Comparison of ENCODE assay signal across 23 cellular contexts in genomic region chr6:90548001-90548400, GRCh38.
"Had no signal": no experiment of that assay in that cellular context is flagged by ENCODE, and none has a peak within 500 bp of the region (broad histone marks: within the 10 kb centered on the region; RNA-seq: fewer than 3 reads in every experiment).

No MANE protein-coding gene starts in this region.

- H3K4me3 Mint-ChIP-seq: activated CD4-positive, alpha-beta T cell treated with anti-CD3 and anti-CD28 coated beads, Interleukin-2, amount 10 ng/mL, durations not matched to agents 7 days and 5 days; activated CD8-positive, alpha-beta T cell treated with anti-CD3 and anti-CD28 coated beads, Interleukin-2, amount 10 ng/mL, durations not matched to agents 7 days and 5 days; activated naive CD8-positive, alpha-beta T cell; activated T-helper 17 cell treated with anti-CD3 and anti-CD28 coated beads, Interleukin-2, amount 50 U/mL, for 72 hours; nephron; stimulated activated naive CD8-positive, alpha-beta T cell treated with anti-CD3 and anti-CD28 coated beads, Interleukin-15, Interleukin-2, amounts not matched to agents 100 ng/mL and 50 ng/mL, for 24 hours had no signal

- DNase-seq: activated CD4-positive, alpha-beta T cell treated with anti-CD3 and anti-CD28 coated beads, Interleukin-2, amount 10 ng/mL, durations not matched to agents 7 days and 5 days; activated CD4-positive, CD25-positive, alpha-beta regulatory T cell treated with anti-CD3 and anti-CD28 coated beads, Interleukin-2, amount 50 U/mL, for 72 hours; activated CD8-positive, alpha-beta T cell treated with anti-CD3 and anti-CD28 coated beads, Interleukin-2, amount 10 ng/mL, durations not matched to agents 7 days and 5 days; adrenal gland; gastrocnemius medialis; head of caudate nucleus; hypothalamus; islet precursor cell; left cardiac atrium; ovary; stimulated activated CD4-positive, alpha-beta T cell treated with anti-CD3 and anti-CD28 coated beads, Interleukin-12 subunit alpha, Interleukin-12 subunit beta, amount 100 ng/mL, for 4 hours; stimulated activated CD4-positive, alpha-beta T cell treated with anti-CD3 and anti-CD28 coated beads, Interleukin-1b, Interleukin-23, amount 100 ng/mL, for 48 hours; substantia nigra; thyroid gland; WERI-Rb-1 had no signal

- H3K4me1 ChIP-seq: adrenal gland, gastrocnemius medialis, prostate gland, right atrium auricular region, thyroid gland had no signal

- H3K27ac Mint-ChIP-seq: activated CD4-positive, alpha-beta T cell treated with anti-CD3 and anti-CD28 coated beads, Interleukin-2, amount 10 ng/mL, durations not matched to agents 7 days and 5 days; activated CD8-positive, alpha-beta T cell treated with anti-CD3 and anti-CD28 coated beads, Interleukin-2, amount 10 ng/mL, durations not matched to agents 7 days and 5 days; activated naive CD8-positive, alpha-beta T cell; activated T-helper 17 cell treated with anti-CD3 and anti-CD28 coated beads, Interleukin-2, amount 50 U/mL, for 72 hours; nephron; stimulated activated naive CD8-positive, alpha-beta T cell treated with anti-CD3 and anti-CD28 coated beads, Interleukin-15, Interleukin-2, amounts not matched to agents 100 ng/mL and 50 ng/mL, for 24 hours had no signal

- H3K4me3 ChIP-seq: adrenal gland, coronary artery, gastrocnemius medialis, ovary, prostate gland, right atrium auricular region, thyroid gland had no signal

- H3K27me3 Mint-ChIP-seq: activated CD4-positive, alpha-beta T cell treated with anti-CD3 and anti-CD28 coated beads, Interleukin-2, amount 10 ng/mL, durations not matched to agents 7 days and 5 days; activated naive CD8-positive, alpha-beta T cell; activated T-helper 17 cell treated with anti-CD3 and anti-CD28 coated beads, Interleukin-2, amount 50 U/mL, for 72 hours; stimulated activated naive CD8-positive, alpha-beta T cell treated with anti-CD3 and anti-CD28 coated beads, Interleukin-15, Interleukin-2, amounts not matched to agents 100 ng/mL and 50 ng/mL, for 24 hours had no signal

- H3K9me3 Mint-ChIP-seq: activated CD4-positive, alpha-beta T cell treated with anti-CD3 and anti-CD28 coated beads, Interleukin-2, amount 10 ng/mL, durations not matched to agents 7 days and 5 days; activated T-helper 17 cell treated with anti-CD3 and anti-CD28 coated beads, Interleukin-2, amount 50 U/mL, for 72 hours; nephron; stimulated activated naive CD8-positive, alpha-beta T cell treated with anti-CD3 and anti-CD28 coated beads, Interleukin-15, Interleukin-2, amounts not matched to agents 100 ng/mL and 50 ng/mL, for 24 hours had no signal

- H3K27ac ChIP-seq: adrenal gland, coronary artery, gastrocnemius medialis, neutrophil, ovary, prostate gland, right atrium auricular region, thyroid gland, WERI-Rb-1 had no signal

- H3K36me3 ChIP-seq: ovary had no signal

- ATAC-seq: activated CD8-positive, alpha-beta T cell treated with anti-CD3 and anti-CD28 coated beads, Interleukin-2, amount 10 ng/mL, durations not matched to agents 7 days and 5 days; activated T-helper 17 cell treated with anti-CD3 and anti-CD28 coated beads, Interleukin-2, amount 50 U/mL, for 72 hours; gastrocnemius medialis; left cardiac atrium had no signal

- H3K27me3 ChIP-seq: adrenal gland, gastrocnemius medialis, neutrophil, ovary, right atrium auricular region, thyroid gland had no signal

- H3K4me1 Mint-ChIP-seq: nephron had no signal

- H3K9me3 ChIP-seq: adrenal gland, gastrocnemius medialis, neutrophil, ovary, prostate gland, right atrium auricular region, thyroid gland had no signal
